In genomic region chr6:89073840-89074239, GRCh38 we compare ENCODE assay signal across 12 cellular contexts. TPM values are rescaled to one million over a fixed set of nuclear protein-coding genes. Genes with fewer than 3 reads are reported as not detected.
DNase-seq lines count a peak whose midpoint lies in the region; TF ChIP-seq lines count a peak whose summit lies in the region.
"Had no signal": no experiment of that assay in that cellular context is flagged by ENCODE, and none has a peak within 500 bp of the region (broad histone marks: within the 10 kb centered on the region; RNA-seq: fewer than 3 reads in every experiment).

No MANE protein-coding gene starts in this region.

- intact Hi-C loops in CD14-positive monocyte (cut with micrococcal nuclease) = loop anchor here in 1 of 2 donors (10.0 kb wide), 1 partner anchor 89 kb away; no protein-coding TSS in a partner anchor
- intact Hi-C loops in esophagus muscularis mucosa (cut with DNase I) = no loop called here
- intact Hi-C loops in PC-9 (cut with micrococcal nuclease; ENCODE audit: unreplicated experiment) = no loop called here

- 88% methylated on average over 2 of the region's 2 CpGs for WGBS in esophagus muscularis mucosa
- 90% methylated on average over 2 of the region's 2 CpGs for WGBS in smooth muscle cell (ENCODE audit: low lambda C conversion rate)

- DNase-seq in CD14-positive monocyte (ENCODE audit: low spot score) (no peak), NB4 (ENCODE audit: low read depth) (peak; percentile 23), esophagus muscularis mucosa (ENCODE audit: extremely low spot score) (no peak), smooth muscle cell (lab: John Stamatoyannopoulos, UW; ENCODE audit: unreplicated experiment) (no peak), HFFc6 (no peak), PC-9 (no peak), middle frontal gyrus (ENCODE audit: extremely low spot score, low spot score) (no peak)
- DNase-seq: ACHN; CD4-positive, alpha-beta memory T cell; DND-41; HCEC 1CT had no signal

- TF ChIP-seq EP300 in esophagus muscularis mucosa (IDR thresholded peaks at IDR 0.05) = no peak

- H3K4me3 ChIP-seq in NB4 (ENCODE audit: low read depth, low read length) (no peak overlapping the region), esophagus muscularis mucosa (no peak overlapping the region), smooth muscle cell (no peak overlapping the region), PC-9 (no peak overlapping the region)

- H3K36me3 ChIP-seq in esophagus muscularis mucosa (no peaks in the 10 kb centered on the region), smooth muscle cell (ENCODE audit: low read depth) (no peaks in the 10 kb centered on the region), PC-9 (ENCODE audit: low read depth) (no peaks in the 10 kb centered on the region)

- H3K4me2 ChIP-seq in smooth muscle cell (peak overlapping the region; percentile 79), PC-9 (no peak overlapping the region)

- peaks cover 0 to 28% (median 24%) of the 10 kb centered on the region in 4 donors for H3K4me1 ChIP-seq in esophagus muscularis mucosa
- H3K4me1 ChIP-seq in smooth muscle cell (ENCODE audit: low read depth) = peaks cover 13% of the 10 kb centered on the region
- no peaks in the 10 kb centered on the region for H3K4me1 ChIP-seq in PC-9 (replicated peaks; ENCODE audit: insufficient read depth)

- TF ChIP-seq POLR2A in NB4 (IDR thresholded peaks at IDR 0.05; ENCODE audit: extremely low read depth, insufficient read length) (no peak), esophagus muscularis mucosa (IDR thresholded peaks at IDR 0.05; ENCODE audit: low read depth) (no peak)

- H3K27ac Mint-ChIP-seq in CD14-positive monocyte = peak overlapping the region in 5 of 7 donors; percentile 40 to 95 (median 89)
- no peak overlapping the region for H3K27ac Mint-ChIP-seq in HFFc6
- H3K27ac Mint-ChIP-seq: CD4-positive, alpha-beta memory T cell had no signal

- H4K20me1 ChIP-seq in smooth muscle cell (ENCODE audit: low read depth) (no peaks in the 10 kb centered on the region), PC-9 (ENCODE audit: insufficient read depth) (no peaks in the 10 kb centered on the region)

- POLR2A ChIA-PET in PC-9 (lab: Charles Lee; ENCODE audit: unreplicated experiment) = no interaction called here

- H3K27ac ChIP-seq in esophagus muscularis mucosa (replicated peaks in 1 of 4) (peak overlapping the region in 3 of 4 donors; percentile 56 to 78 (median 73)), smooth muscle cell (ENCODE audit: low read depth) (no peak overlapping the region), PC-9 (no peak overlapping the region)

- H3K36me3 Mint-ChIP-seq in CD14-positive monocyte = no peaks in the 10 kb centered on the region
- no peaks in the 10 kb centered on the region for H3K36me3 Mint-ChIP-seq in HFFc6 (ENCODE audit: low read depth)
- H3K36me3 Mint-ChIP-seq: CD4-positive, alpha-beta memory T cell had no signal

- no TSS peak for BruUV-seq in PC-9 (replicated peaks; lab: Mats Ljungman, UMichigan)

- H3K9me3 Mint-ChIP-seq in CD14-positive monocyte (no peaks in the 10 kb centered on the region), HFFc6 (no peaks in the 10 kb centered on the region)
- H3K9me3 Mint-ChIP-seq: CD4-positive, alpha-beta memory T cell had no signal

- peaks cover 33% of the 10 kb centered on the region for H3K4me1 Mint-ChIP-seq in CD14-positive monocyte
- H3K4me1 Mint-ChIP-seq in HFFc6 (ENCODE audit: low read depth) = no peaks in the 10 kb centered on the region

- peak overlapping the region; percentile 97 for H2AFZ ChIP-seq in smooth muscle cell (ENCODE audit: low read depth)
- no peak overlapping the region for H2AFZ ChIP-seq in PC-9

- TF ChIP-seq CTCF in CD14-positive monocyte (IDR thresholded peaks at IDR 0.05) = no peak
- TF ChIP-seq CTCF in NB4 (IDR thresholded peaks at IDR 0.05; ENCODE audit: low read depth, low read length) = no peak
- TF ChIP-seq CTCF in esophagus muscularis mucosa (IDR thresholded peaks at IDR 0.05) = no peak
- no peak for TF ChIP-seq CTCF in smooth muscle cell (IDR thresholded peaks at IDR 0.05; ENCODE audit: borderline replicate concordance, insufficient read depth, poor library complexity, severe bottlenecking)
- no peak for TF ChIP-seq CTCF in HFFc6 (IDR thresholded peaks at IDR 0.05)
- TF ChIP-seq CTCF in PC-9 (conservative IDR thresholded peaks at IDR 0.05) = no peak

- H3K9me2 ChIP-seq in PC-9 (ENCODE audit: insufficient read depth) = no peaks in the 10 kb centered on the region

- H3K4me3 Mint-ChIP-seq in CD14-positive monocyte (peak overlapping the region in 1 of 2 donors; percentile 67), HFFc6 (no peak overlapping the region)
- H3K4me3 Mint-ChIP-seq: CD4-positive, alpha-beta memory T cell had no signal

- CTCF ChIA-PET in PC-9 (lab: Charles Lee) = interaction anchor here (0.6 kb wide), 2 partner anchors 90 to 347 kb away, joined by 3 read pairs; no protein-coding TSS in a partner anchor

- no peak overlapping the region for H3K9ac ChIP-seq in smooth muscle cell (ENCODE audit: low read depth)

- H3K27me3 ChIP-seq in esophagus muscularis mucosa (no peaks in the 10 kb centered on the region), smooth muscle cell (ENCODE audit: low read depth) (no peaks in the 10 kb centered on the region), PC-9 (ENCODE audit: insufficient read depth, low read depth) (no peaks in the 10 kb centered on the region)

- no peaks in the 10 kb centered on the region for H3K79me2 ChIP-seq in smooth muscle cell (ENCODE audit: low read depth)
- H3K79me2 ChIP-seq in PC-9 (ENCODE audit: low read depth) = no peaks in the 10 kb centered on the region

- H3K27me3 Mint-ChIP-seq in CD14-positive monocyte (ENCODE audit: low read depth in 3 of 3) (no peaks in the 10 kb centered on the region), HFFc6 (ENCODE audit: insufficient read depth) (peaks cover 20% of the 10 kb centered on the region)

- no peaks in the 10 kb centered on the region for H3K9me3 ChIP-seq in esophagus muscularis mucosa
- no peaks in the 10 kb centered on the region for H3K9me3 ChIP-seq in smooth muscle cell (replicated peaks; ENCODE audit: low read depth)
- H3K9me3 ChIP-seq in PC-9 (ENCODE audit: insufficient read depth, low read depth) = no peaks in the 10 kb centered on the region

- H3F3A ChIP-seq in smooth muscle cell (ENCODE audit: low read depth) = no peaks in the 10 kb centered on the region
- H3F3A ChIP-seq in PC-9 (ENCODE audit: insufficient read depth, low read depth) = no peaks in the 10 kb centered on the region

RNA-seq across cellular contexts. Expression of gene PNRC1, which starts 6.7 kb away (rescaled TPM):
- polyA plus RNA-seq in CD14-positive monocyte = 100 to 1,000 TPM; 348 to 398 TPM
- total RNA-seq in esophagus muscularis mucosa = 100 to 1,000 TPM; 285 to 486 (median 315) TPM
- total RNA-seq in smooth muscle cell = 188 and 202 TPM in 2 replicates
- 183 and 198 TPM in 2 replicates for polyA plus RNA-seq in smooth muscle cell
- total RNA-seq in HFFc6 (2021; fragmentation: NEBNext Ultra II Directional; extraction: Animal tissue kit (Norgen Biotek cat#: 25700)) = 10 to 100 TPM; 42.2 to 63.2 (median 52.8) TPM
- total RNA-seq in PC-9 (2021) = 58.3 and 66.9 TPM in 2 replicates

RNA-seq across cellular contexts. Expression of gene SRSF12, which starts 44.0 kb away (rescaled TPM):
- polyA plus RNA-seq in CD14-positive monocyte (under 1 TPM in 1 of 2 donors, not detected in 1; 0.04 TPM), smooth muscle cell (5.6 and 5.8 TPM in 2 replicates)
- total RNA-seq in esophagus muscularis mucosa (1 to 10 TPM in 2 of 4 donors, under 1 TPM in 1, not detected in 1; 0.97 to 2.0 (median 1.2) TPM), smooth muscle cell (5.3 and 7.2 TPM in 2 replicates), PC-9 (2021) (not detected in 2 replicates)
- total RNA-seq in HFFc6 (2021; fragmentation: NEBNext Ultra II Directional; extraction: Animal tissue kit (Norgen Biotek cat#: 25700)) = not detected
- total RNA-seq: CD4-positive, alpha-beta memory T cell; H4 had no signal

Comparison
In these comparisons a context has a peak if more than half of its experiments do, and no peak if none do; other contexts are left out.
1. H3K27ac ChIP-seq: peak in esophagus muscularis mucosa (3 of 4); none in smooth muscle cell (single experiment) and PC-9 (single experiment).